In genomic region chr4:75598390-75598789, GRCh38 we compare ENCODE assay signal across 13 cellular contexts. TPM values are rescaled to one million over a fixed set of nuclear protein-coding genes. Genes with fewer than 3 reads are reported as not detected.
A peak's percentile ranks its signal among the peaks of the same experiment; 100 is the strongest.
DNase-seq lines count a peak whose midpoint lies in the region; ATAC-seq and TF ChIP-seq lines count a peak whose summit lies in the region.
"Had no signal": no experiment of that assay in that cellular context is flagged by ENCODE, and none has a peak within 500 bp of the region (broad histone marks: within the 10 kb centered on the region; RNA-seq: fewer than 3 reads in every experiment).

No MANE protein-coding gene starts in this region.

- no peak overlapping the region for H3K56ac ChIP-seq in mesendoderm (ENCODE audit: low read length)

- DNase-seq in EL (peak; percentile 37), astrocyte of the hippocampus (ENCODE audit: low read depth, low spot score) (peak; percentile 50), mesendoderm (peak; percentile 30), G401 (ENCODE audit: low spot score) (no peak), AG08395 (ENCODE audit: low spot score) (no peak)
- DNase-seq: activated naive CD8-positive, alpha-beta T cell treated with anti-CD3 and anti-CD28 coated beads, Interleukin-2, amount 10 ng/mL, durations not matched to agents 7 days and 5 days; Kasumi-1; naive thymus-derived CD4-positive, alpha-beta T cell; NCI-H510A had no signal

- no CpG with 5 or more reads among the region's 3 CpGs for WGBS in mesendoderm (ENCODE audit: extremely low coverage, insufficient coverage, low lambda C conversion rate)

- ATAC-seq in GM21423 (IDR thresholded peaks at IDR 0.05; ENCODE audit: unreplicated experiment), result no peak
- ATAC-seq: naive thymus-derived CD4-positive, alpha-beta T cell had no signal

- no peak overlapping the region for H2AK5ac ChIP-seq in mesendoderm (ENCODE audit: low read length)

- H4K5ac ChIP-seq in mesendoderm (ENCODE audit: low read length), result no peak overlapping the region

- H2AFZ ChIP-seq in KMS-11 (ENCODE audit: low read depth), result no peak overlapping the region

- no peaks in the 10 kb centered on the region for H3K36me3 ChIP-seq in KMS-11 (ENCODE audit: insufficient read depth)
- H3K36me3 ChIP-seq in mesendoderm (ENCODE audit: control insufficient read depth, insufficient read depth, low read length), result no peaks in the 10 kb centered on the region

- H4K20me1 ChIP-seq in KMS-11 (ENCODE audit: insufficient read depth), result no peaks in the 10 kb centered on the region

- no peak overlapping the region for H4K8ac ChIP-seq in mesendoderm (ENCODE audit: low read depth, low read length)

- H3K18ac ChIP-seq in mesendoderm (ENCODE audit: low read length), result no peak overlapping the region

- H3K27me3 ChIP-seq in KMS-11 (ENCODE audit: insufficient read depth, low read depth), result no peaks in the 10 kb centered on the region
- H3K27me3 ChIP-seq in mesendoderm (ENCODE audit: insufficient read depth, low read length, poor library complexity), result no peaks in the 10 kb centered on the region

- peak overlapping the region; percentile 87 for H3K27ac ChIP-seq in KMS-11
- no peak overlapping the region for H3K27ac ChIP-seq in mesendoderm (ENCODE audit: low read depth, low read length)

- peaks cover 78% of the 10 kb centered on the region for H3K4me1 ChIP-seq in KMS-11 (ENCODE audit: low read depth, poor library complexity, severe bottlenecking)
- H3K4me1 ChIP-seq in mesendoderm (ENCODE audit: control insufficient read depth, low read depth, low read length), result no peaks in the 10 kb centered on the region

- H3K4ac ChIP-seq in mesendoderm (ENCODE audit: low read depth, low read length), result no peak overlapping the region

- H3K4me2 ChIP-seq in KMS-11 (peak overlapping the region; percentile 79), mesendoderm (ENCODE audit: low read length) (no peak overlapping the region)
- H3K4me2 ChIP-seq: smooth muscle cell had no signal

- no peak overlapping the region for H2BK120ac ChIP-seq in mesendoderm (ENCODE audit: low read depth, low read length)

- H3K23ac ChIP-seq in mesendoderm (ENCODE audit: low read length), result no peak overlapping the region

- H3K9ac ChIP-seq in KMS-11, result peak overlapping the region; percentile 37; the same call in 1 of the 2 replicates
- no peak overlapping the region for H3K9ac ChIP-seq in mesendoderm (ENCODE audit: low read length)

- no peak for TF ChIP-seq CTCF in KMS-11 (conservative IDR thresholded peaks at IDR 0.05; ENCODE audit: low read depth, low read length)

- H2BK15ac ChIP-seq in mesendoderm (replicated peaks; ENCODE audit: low read depth), result no peak overlapping the region

- no peak overlapping the region for H2BK5ac ChIP-seq in mesendoderm (ENCODE audit: low read length)

- no peak overlapping the region for H3K4me3 ChIP-seq in KMS-11 (IDR thresholded peaks at IDR 0.05; ENCODE audit: insufficient read depth, low read depth, low read length)
- no peak overlapping the region for H3K4me3 ChIP-seq in mesendoderm (ENCODE audit: low read length)
- H3K4me3 ChIP-seq: smooth muscle cell had no signal

- no peaks in the 10 kb centered on the region for H3K79me1 ChIP-seq in mesendoderm (ENCODE audit: low read length)

- H3K79me2 ChIP-seq in KMS-11 (ENCODE audit: insufficient read depth, low read depth) (no peaks in the 10 kb centered on the region), mesendoderm (ENCODE audit: control insufficient read depth, insufficient read depth, low read length) (no peaks in the 10 kb centered on the region)

- in situ Hi-C loops in G401 (cut with HindIII; ENCODE audit: low sequenced_read_pairs), result no loop called here

RNA-seq across cellular contexts. Expression of gene CDKL2, which starts 31.9 kb away (rescaled TPM):
- polyA plus RNA-seq in mesendoderm (2013, experiment 1 of 2), result 0.14 TPM
- polyA plus RNA-seq in mesendoderm (2013, experiment 2 of 2), result 0.15 TPM
- not detected in 2 replicates for total RNA-seq in G401 (2014; rRNA removed; shearing (Covaris generic))

RNA-seq across cellular contexts. Expression of gene ODAPH, which starts 42.5 kb away (rescaled TPM):
- polyA plus RNA-seq in mesendoderm (2013, experiment 1 of 2), result 0.06 TPM
- not detected for polyA plus RNA-seq in mesendoderm (2013, experiment 2 of 2)
- total RNA-seq in G401 (2014; rRNA removed; shearing (Covaris generic)), result not detected in 2 replicates
- total RNA-seq: ureter had no signal
- polyA plus RNA-seq: naive thymus-derived CD4-positive, alpha-beta T cell had no signal

Comparison
In these comparisons a context has a peak if more than half of its experiments do, and no peak if none do; other contexts are left out.
1. DNase-seq: peak in EL (single experiment), astrocyte of the hippocampus (single experiment) and mesendoderm (single experiment); none in G401 (single experiment) and AG08395 (single experiment).